ENCODE assay signal across 8 cellular contexts in genomic region chr10:97713351-97713827, GRCh38. TPM values are rescaled to one million over a fixed set of nuclear protein-coding genes. Genes with fewer than 3 reads are reported as not detected.
DNase-seq lines count a peak whose midpoint lies in the region; ATAC-seq, FAIRE-seq and TF ChIP-seq lines count a peak whose summit lies in the region.

Gene MARVELD1, plus strand, starts transcription at chr10:97713730. Its CDS starts 147 bp downstream, at chr10:97713877.

- no peaks in the 10 kb centered on the region for H4K20me1 ChIP-seq in OCI-LY3 (ENCODE audit: insufficient read depth, low read length)

- no peak for ATAC-seq in HG02970 (IDR thresholded peaks at IDR 0.05; ENCODE audit: low FRiP score, unreplicated experiment)
- ATAC-seq in GM21423 (IDR thresholded peaks at IDR 0.05; ENCODE audit: unreplicated experiment): no peak

- H3K9ac ChIP-seq in OCI-LY3 (ENCODE audit: low read length): peak within 1 kb of the TSS; percentile 74

- peaks cover 7 to 22% (median 14%) of the 10 kb centered on the region in 4 donors for H3K4me1 Mint-ChIP-seq in CD4-positive, alpha-beta memory T cell

- FAIRE-seq in bronchial epithelial cell (lab: Jason Lieb, UNC): no peak

- no peaks in the 10 kb centered on the region for H3K9me3 Mint-ChIP-seq in CD4-positive, alpha-beta memory T cell

- H3K4me1 ChIP-seq in CD4-positive, alpha-beta memory T cell (ENCODE audit: insufficient read depth, low read length): peaks cover 6% of the 10 kb centered on the region
- no peaks in the 10 kb centered on the region; the same call in 1 of the 2 replicates for H3K4me1 ChIP-seq in OCI-LY3 (ENCODE audit: low read length)

- peaks cover 9 to 11% of the 10 kb centered on the region in 2 donors for H3K27me3 Mint-ChIP-seq in CD4-positive, alpha-beta memory T cell

- peak within 1 kb of the TSS; percentile 91 for H2AFZ ChIP-seq in OCI-LY3 (ENCODE audit: low read depth, low read length)

- no peaks in the 10 kb centered on the region for H3K27me3 ChIP-seq in CD4-positive, alpha-beta memory T cell (ENCODE audit: insufficient read depth, low read length)
- H3K27me3 ChIP-seq in H7 (ENCODE audit: control insufficient read depth, insufficient read depth, low read length): no peaks in the 10 kb centered on the region
- no peaks in the 10 kb centered on the region for H3K27me3 ChIP-seq in OCI-LY3 (ENCODE audit: low read depth, low read length)
- H3K27me3 ChIP-seq in bronchial epithelial cell (ENCODE audit: control insufficient read depth, insufficient read depth, low read length): no peaks in the 10 kb centered on the region

- peak within 1 kb of the TSS; percentile 90 for H3K4me2 ChIP-seq in OCI-LY3 (ENCODE audit: low read length)

- H3K27ac Mint-ChIP-seq in CD4-positive, alpha-beta memory T cell: peak within 1 kb of the TSS; percentile 37 to 96 (median 92)

- no peaks in the 10 kb centered on the region for H3K79me2 ChIP-seq in OCI-LY3 (ENCODE audit: low read length)

- no peak within 1 kb of the TSS for H3K27ac ChIP-seq in CD4-positive, alpha-beta memory T cell (ENCODE audit: low read depth, low read length)
- H3K27ac ChIP-seq in OCI-LY3 (ENCODE audit: low read length): no peak within 1 kb of the TSS

- H3K36me3 ChIP-seq in CD4-positive, alpha-beta memory T cell (ENCODE audit: insufficient read depth, low read length): no peaks in the 10 kb centered on the region
- H3K36me3 ChIP-seq in H7 (replicated peaks; ENCODE audit: control insufficient read depth, insufficient read depth, low read length) (no peaks in the 10 kb centered on the region), OCI-LY3 (replicated peaks; ENCODE audit: low read depth, low read length) (no peaks in the 10 kb centered on the region), bronchial epithelial cell (ENCODE audit: control insufficient read depth, insufficient read depth, low read length) (peaks cover 5% of the 10 kb centered on the region)

- POLR2A ChIA-PET in CD4-positive, alpha-beta memory T cell (lab: Charles Lee; ENCODE audit: partially characterized antibody): interaction anchor here (0.5 to 5.7 kb wide), 6 partner anchors 13 to 136 kb away, joined by 3 to 31 read pairs (median 4); partner anchors contain the start of genes AVPI1, GOLGA7B and ZFYVE27

- H3K4me3 ChIP-seq in CD4-positive, alpha-beta memory T cell (ENCODE audit: low read length in 2 of 2): peak within 1 kb of the TSS; percentile 30 to 55
- H3K4me3 ChIP-seq in H7 (ENCODE audit: insufficient read depth, low read depth, low read length) (peak within 1 kb of the TSS; percentile 89), OCI-LY3 (ENCODE audit: low read length) (peak within 1 kb of the TSS; percentile 96), bronchial epithelial cell (ENCODE audit: low read depth, low read length) (peak within 1 kb of the TSS; percentile 55)

- peak within 1 kb of the TSS; percentile 98 to 100 (median 99) for H3K4me3 Mint-ChIP-seq in CD4-positive, alpha-beta memory T cell

- intact Hi-C loops in CD4-positive, alpha-beta memory T cell (cut with micrococcal nuclease): no loop called here

- TF ChIP-seq CTCF in OCI-LY3 (IDR thresholded peaks at IDR 0.05; ENCODE audit: low read depth, low read length) (no peak), bronchial epithelial cell (IDR thresholded peaks at IDR 0.05; ENCODE audit: insufficient read depth, low read length, severe bottlenecking) (no peak)

- peaks cover 0 to 2% of the 10 kb centered on the region in 2 donors for H3K36me3 Mint-ChIP-seq in CD4-positive, alpha-beta memory T cell

- DNase-seq in CD4-positive, alpha-beta memory T cell: no peak
- DNase-seq in H7 (peak; percentile 93), bronchial epithelial cell (ENCODE audit: low read depth) (peak; percentile 45), iris pigment epithelial cell (ENCODE audit: low read depth) (peak; percentile 70)
- DNase-seq in stimulated activated CD4-positive, alpha-beta T cell treated with anti-CD3 and anti-CD28 coated beads, Interleukin-4, amount 100 ng/mL, for 1 hour: peak; percentile 5

- H3K9me3 ChIP-seq in CD4-positive, alpha-beta memory T cell (ENCODE audit: control insufficient read depth in 1 of 2, low read length in 2 of 2): no peaks in the 10 kb centered on the region
- no peaks in the 10 kb centered on the region for H3K9me3 ChIP-seq in OCI-LY3 (ENCODE audit: insufficient read depth, low read length)

- CTCF ChIA-PET in CD4-positive, alpha-beta memory T cell (lab: Charles Lee; ENCODE audit: partially characterized antibody): interaction anchor here (1.0 to 20.3 kb wide), 7 partner anchors 9 to 104 kb away, joined by 3 to 436 read pairs (median 7); partner anchors contain the start of genes AVPI1 and ZFYVE27

RNA-seq across cellular contexts. Expression of gene MARVELD1, which starts in this region (rescaled TPM):
- total RNA-seq in CD4-positive, alpha-beta memory T cell: 1 to 10 TPM; 1.3 to 2.1 TPM
- polyA plus RNA-seq in CD4-positive, alpha-beta memory T cell: under 1 TPM; 0.22 to 0.88 TPM
- 18.7 and 21.2 TPM in 2 replicates for total RNA-seq in H7 (2014; rRNA removed; shearing (Covaris generic))
- total RNA-seq in bronchial epithelial cell: 3.6 and 4.7 TPM in 2 replicates

Comparison
In these comparisons a context has a peak if more than half of its experiments do, and no peak if none do; other contexts are left out.
1. DNase-seq: peak in H7 (single experiment), bronchial epithelial cell (single experiment), iris pigment epithelial cell (single experiment) and stimulated activated CD4-positive, alpha-beta T cell treated with anti-CD3 and anti-CD28 coated beads, Interleukin-4, amount 100 ng/mL, for 1 hour (single experiment); none in CD4-positive, alpha-beta memory T cell (0 of 5).
2. H3K4me3 ChIP-seq: peak in every context shown above with its lines; median percentile 96 in OCI-LY3; 89 in H7; 55 in bronchial epithelial cell; 42 in CD4-positive, alpha-beta memory T cell.